In the genomic region with DNA sequence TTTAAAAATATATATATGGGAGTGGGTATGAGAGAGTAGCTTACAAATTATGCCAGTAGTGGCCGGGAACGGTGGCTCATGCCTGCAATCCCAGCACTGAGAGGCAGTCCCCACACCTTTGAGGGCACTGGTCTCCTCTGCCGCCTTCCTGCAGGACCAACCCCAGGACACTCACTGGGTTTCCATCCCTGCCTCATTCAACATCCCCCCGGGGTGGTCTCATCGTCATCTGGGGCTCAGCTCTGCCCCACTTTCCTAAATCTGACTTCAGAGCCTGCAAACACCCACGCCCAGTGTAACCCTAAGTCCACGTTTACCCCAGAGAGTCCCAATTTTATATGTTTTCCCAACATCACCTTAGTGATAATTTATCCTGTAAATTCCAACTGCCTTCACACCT, we compare ENCODE assay signal across 1 cellular context.
TF ChIP-seq lines count a peak whose summit lies in the region.

No MANE protein-coding gene starts in this region.

TF ChIP-seq in GM23338, 12 proteins besides CTCF, POLR2A, EP300 and RAD21 (continued from another document):
- TF ChIP-seq, protein P1, sequence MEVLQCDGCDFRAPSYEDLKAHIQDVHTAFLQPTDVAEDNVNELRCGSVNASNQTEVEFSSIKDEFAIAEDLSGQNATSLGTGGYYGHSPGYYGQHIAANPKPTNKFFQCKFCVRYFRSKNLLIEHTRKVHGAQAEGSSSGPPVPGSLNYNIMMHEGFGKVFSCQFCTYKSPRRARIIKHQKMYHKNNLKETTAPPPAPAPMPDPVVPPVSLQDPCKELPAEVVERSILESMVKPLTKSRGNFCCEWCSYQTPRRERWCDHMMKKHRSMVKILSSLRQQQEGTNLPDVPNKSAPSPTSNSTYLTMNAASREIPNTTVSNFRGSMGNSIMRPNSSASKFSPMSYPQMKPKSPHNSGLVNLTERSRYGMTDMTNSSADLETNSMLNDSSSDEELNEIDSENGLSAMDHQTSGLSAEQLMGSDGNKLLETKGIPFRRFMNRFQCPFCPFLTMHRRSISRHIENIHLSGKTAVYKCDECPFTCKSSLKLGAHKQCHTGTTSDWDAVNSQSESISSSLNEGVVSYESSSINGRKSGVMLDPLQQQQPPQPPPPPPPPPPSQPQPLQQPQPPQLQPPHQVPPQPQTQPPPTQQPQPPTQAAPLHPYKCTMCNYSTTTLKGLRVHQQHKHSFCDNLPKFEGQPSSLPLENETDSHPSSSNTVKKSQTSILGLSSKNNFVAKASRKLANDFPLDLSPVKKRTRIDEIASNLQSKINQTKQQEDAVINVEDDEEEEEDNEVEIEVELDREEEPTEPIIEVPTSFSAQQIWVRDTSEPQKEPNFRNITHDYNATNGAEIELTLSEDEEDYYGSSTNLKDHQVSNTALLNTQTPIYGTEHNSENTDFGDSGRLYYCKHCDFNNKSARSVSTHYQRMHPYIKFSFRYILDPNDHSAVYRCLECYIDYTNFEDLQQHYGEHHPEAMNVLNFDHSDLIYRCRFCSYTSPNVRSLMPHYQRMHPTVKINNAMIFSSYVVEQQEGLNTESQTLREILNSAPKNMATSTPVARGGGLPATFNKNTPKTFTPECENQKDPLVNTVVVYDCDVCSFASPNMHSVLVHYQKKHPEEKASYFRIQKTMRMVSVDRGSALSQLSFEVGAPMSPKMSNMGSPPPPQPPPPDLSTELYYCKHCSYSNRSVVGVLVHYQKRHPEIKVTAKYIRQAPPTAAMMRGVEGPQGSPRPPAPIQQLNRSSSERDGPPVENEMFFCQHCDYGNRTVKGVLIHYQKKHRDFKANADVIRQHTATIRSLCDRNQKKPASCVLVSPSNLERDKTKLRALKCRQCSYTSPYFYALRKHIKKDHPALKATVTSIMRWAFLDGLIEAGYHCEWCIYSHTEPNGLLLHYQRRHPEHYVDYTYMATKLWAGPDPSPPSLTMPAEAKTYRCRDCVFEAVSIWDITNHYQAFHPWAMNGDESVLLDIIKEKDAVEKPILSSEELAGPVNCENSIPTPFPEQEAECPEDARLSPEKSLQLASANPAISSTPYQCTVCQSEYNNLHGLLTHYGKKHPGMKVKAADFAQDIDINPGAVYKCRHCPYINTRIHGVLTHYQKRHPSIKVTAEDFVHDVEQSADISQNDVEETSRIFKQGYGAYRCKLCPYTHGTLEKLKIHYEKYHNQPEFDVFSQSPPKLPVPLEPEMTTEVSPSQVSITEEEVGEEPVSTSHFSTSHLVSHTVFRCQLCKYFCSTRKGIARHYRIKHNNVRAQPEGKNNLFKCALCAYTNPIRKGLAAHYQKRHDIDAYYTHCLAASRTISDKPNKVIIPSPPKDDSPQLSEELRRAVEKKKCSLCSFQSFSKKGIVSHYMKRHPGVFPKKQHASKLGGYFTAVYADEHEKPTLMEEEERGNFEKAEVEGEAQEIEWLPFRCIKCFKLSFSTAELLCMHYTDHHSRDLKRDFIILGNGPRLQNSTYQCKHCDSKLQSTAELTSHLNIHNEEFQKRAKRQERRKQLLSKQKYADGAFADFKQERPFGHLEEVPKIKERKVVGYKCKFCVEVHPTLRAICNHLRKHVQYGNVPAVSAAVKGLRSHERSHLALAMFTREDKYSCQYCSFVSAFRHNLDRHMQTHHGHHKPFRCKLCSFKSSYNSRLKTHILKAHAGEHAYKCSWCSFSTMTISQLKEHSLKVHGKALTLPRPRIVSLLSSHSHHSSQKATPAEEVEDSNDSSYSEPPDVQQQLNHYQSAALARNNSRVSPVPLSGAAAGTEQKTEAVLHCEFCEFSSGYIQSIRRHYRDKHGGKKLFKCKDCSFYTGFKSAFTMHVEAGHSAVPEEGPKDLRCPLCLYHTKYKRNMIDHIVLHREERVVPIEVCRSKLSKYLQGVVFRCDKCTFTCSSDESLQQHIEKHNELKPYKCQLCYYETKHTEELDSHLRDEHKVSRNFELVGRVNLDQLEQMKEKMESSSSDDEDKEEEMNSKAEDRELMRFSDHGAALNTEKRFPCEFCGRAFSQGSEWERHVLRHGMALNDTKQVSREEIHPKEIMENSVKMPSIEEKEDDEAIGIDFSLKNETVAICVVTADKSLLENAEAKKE (CRISPR knock-in tag; IDR thresholded peaks at IDR 0.05): no peak
- TF ChIP-seq NANOG (IDR thresholded peaks at IDR 0.05; ENCODE audit: borderline replicate concordance): no peak
- TF ChIP-seq EZH2 (IDR thresholded peaks at IDR 0.05; ENCODE audit: low read depth, unreplicated experiment): no peak
